Comparison of ENCODE assay signal across 1 cellular context in the genomic region with DNA sequence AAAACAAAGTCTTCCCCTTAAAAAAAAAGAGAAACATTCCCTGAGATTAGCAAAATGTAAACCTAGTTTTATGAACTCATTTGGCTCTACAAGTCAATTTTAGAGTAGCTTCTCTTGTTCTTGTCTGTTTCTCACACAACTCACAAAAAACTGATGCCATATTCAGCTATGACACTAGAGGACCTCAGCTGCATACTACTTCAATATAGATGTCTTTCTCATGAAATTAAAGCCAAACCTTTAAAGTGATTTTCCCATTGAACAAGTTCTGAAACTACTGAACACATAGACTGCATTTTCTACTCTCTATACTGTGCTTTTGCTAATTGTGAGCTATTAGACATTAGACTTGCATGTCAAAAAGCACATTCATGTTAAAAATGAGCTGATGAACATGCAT.
TF ChIP-seq lines count a peak whose summit lies in the region.

No MANE protein-coding gene starts in this region.

TF ChIP-seq in HepG2, 621 proteins besides CTCF, POLR2A, EP300 and RAD21 (continues in another document):
- TF ChIP-seq HMG20A (CRISPR knock-in tag; IDR thresholded peaks at IDR 0.05; ENCODE audit: borderline replicate concordance) (no peak), KDM5A (IDR thresholded peaks at IDR 0.05; ENCODE audit: borderline replicate concordance, low read length) (no peak), FOXA3 (CRISPR knock-in tag; IDR thresholded peaks at IDR 0.05) (peak; percentile 27; the same call in 1 of the 2 replicates), HDAC1 (CRISPR knock-in tag; IDR thresholded peaks at IDR 0.05) (no peak), ZNF160 (CRISPR knock-in tag; IDR thresholded peaks at IDR 0.05) (no peak), PRPF4 (IDR thresholded peaks at IDR 0.05; ENCODE audit: low read depth, low read length, poor library complexity, severe bottlenecking) (no peak), SRSF9 (IDR thresholded peaks at IDR 0.05; ENCODE audit: borderline replicate concordance, insufficient read depth, low read depth, low read length, poor library complexity, severe bottlenecking) (no peak), FOXO1 (CRISPR knock-in tag; IDR thresholded peaks at IDR 0.05) (no peak), SMAD3 (CRISPR knock-in tag; IDR thresholded peaks at IDR 0.05) (peak; percentile 53; the same call in 1 of the 2 replicates), ARHGAP35 (CRISPR knock-in tag; IDR thresholded peaks at IDR 0.05; ENCODE audit: borderline replicate concordance) (no peak), BCL6 (CRISPR knock-in tag; IDR thresholded peaks at IDR 0.05) (0 out of 2 replicates have a peak, but pooled peaks have one; percentile 33), NCOA5 (CRISPR knock-in tag; IDR thresholded peaks at IDR 0.05) (no peak), KAT8 (CRISPR knock-in tag; IDR thresholded peaks at IDR 0.05) (peak; percentile 44; the same call in 1 of the 2 replicates), ZNF234 (CRISPR knock-in tag; conservative IDR thresholded peaks at IDR 0.05) (no peak), ZNF790 (CRISPR knock-in tag; IDR thresholded peaks at IDR 0.05; ENCODE audit: borderline replicate concordance) (no peak), ZNF335 (CRISPR knock-in tag; IDR thresholded peaks at IDR 0.05) (peak; percentile 82), KLF16 (CRISPR knock-in tag; IDR thresholded peaks at IDR 0.05) (peak in 1 of 2 experiments; percentile 44; a peak in 1 of 4 replicates), ZNF615 (CRISPR knock-in tag; IDR thresholded peaks at IDR 0.05; ENCODE audit: borderline replicate concordance) (no peak), ZNF709 (CRISPR knock-in tag; IDR thresholded peaks at IDR 0.05) (no peak), SOX5 (CRISPR knock-in tag; IDR thresholded peaks at IDR 0.05; ENCODE audit: borderline replicate concordance) (0 out of 2 replicates have a peak, but pooled peaks have one; percentile 12), ZSCAN21 (CRISPR knock-in tag; IDR thresholded peaks at IDR 0.05; ENCODE audit: borderline replicate concordance) (no peak), RBM39 (IDR thresholded peaks at IDR 0.05; ENCODE audit: low read depth, low read length, poor library complexity, severe bottlenecking) (no peak), CHD4 (IDR thresholded peaks at IDR 0.05; ENCODE audit: borderline replicate concordance, low read length) (no peak), STAG1 (CRISPR knock-in tag; IDR thresholded peaks at IDR 0.05) (peak; percentile 84), MBD4 (IDR thresholded peaks at IDR 0.05; ENCODE audit: borderline replicate concordance, low read length) (no peak), THAP11 (CRISPR knock-in tag; IDR thresholded peaks at IDR 0.05) (peak; percentile 16; the same call in 1 of the 2 replicates), HNRNPL (IDR thresholded peaks at IDR 0.05; ENCODE audit: low read depth, low read length) (no peak), ZNF839 (CRISPR knock-in tag; IDR thresholded peaks at IDR 0.05; ENCODE audit: borderline replicate concordance) (no peak), KDM3A (CRISPR knock-in tag; IDR thresholded peaks at IDR 0.05; ENCODE audit: low read depth) (0 out of 2 replicates have a peak, but pooled peaks have one; percentile 31), ZKSCAN8 (CRISPR knock-in tag; IDR thresholded peaks at IDR 0.05; ENCODE audit: borderline replicate concordance) (peak; percentile 45; the same call in 1 of the 2 replicates), ZNF569 (CRISPR knock-in tag; IDR thresholded peaks at IDR 0.05; ENCODE audit: borderline replicate concordance) (no peak), KAT7 (CRISPR knock-in tag; IDR thresholded peaks at IDR 0.05; ENCODE audit: borderline replicate concordance) (peak; percentile 68; the same call in 1 of the 2 replicates), ZNF607 (CRISPR knock-in tag; IDR thresholded peaks at IDR 0.05; ENCODE audit: borderline replicate concordance) (no peak), CREB1 (IDR thresholded peaks at IDR 0.05) (no peak), CREB1 (CRISPR knock-in tag; IDR thresholded peaks at IDR 0.05) (peak; percentile 31; the same call in 1 of the 2 replicates), MEIS2 (CRISPR knock-in tag; IDR thresholded peaks at IDR 0.05) (no peak), GATAD1 (CRISPR knock-in tag; IDR thresholded peaks at IDR 0.05) (0 out of 2 replicates have a peak, but pooled peaks have one; percentile 15), ZNF124 (CRISPR knock-in tag; IDR thresholded peaks at IDR 0.05) (no peak), SMC3 (IDR thresholded peaks at IDR 0.05; ENCODE audit: low read length) (peak; percentile 83), MXI1 (IDR thresholded peaks at IDR 0.05; ENCODE audit: borderline replicate concordance, low read depth, low read length) (no peak; the same call in 2 of the 3 replicates), ZFAT (CRISPR knock-in tag; conservative IDR thresholded peaks at IDR 0.05) (no peak), GFI1 (CRISPR knock-in tag; IDR thresholded peaks at IDR 0.05; ENCODE audit: borderline replicate concordance) (no peak), ZNF605 (CRISPR knock-in tag; IDR thresholded peaks at IDR 0.05) (no peak), ZKSCAN1 (IDR thresholded peaks at IDR 0.05; ENCODE audit: low read length) (no peak), NBN (conservative IDR thresholded peaks at IDR 0.05) (no peak), ZBTB42 (CRISPR knock-in tag; IDR thresholded peaks at IDR 0.05) (no peak), ZNF441 (CRISPR knock-in tag; IDR thresholded peaks at IDR 0.05; ENCODE audit: borderline replicate concordance) (no peak), NPAS2 (CRISPR knock-in tag; IDR thresholded peaks at IDR 0.05; ENCODE audit: borderline replicate concordance) (no peak), GATAD2A (CRISPR knock-in tag; IDR thresholded peaks at IDR 0.05) (peak; percentile 48; the same call in 1 of the 2 replicates), FOXK1 (CRISPR knock-in tag; IDR thresholded peaks at IDR 0.05; ENCODE audit: borderline replicate concordance, low read depth) (no peak), ZNF430 (CRISPR knock-in tag; IDR thresholded peaks at IDR 0.05) (no peak), ZNF343 (CRISPR knock-in tag; IDR thresholded peaks at IDR 0.05) (no peak), THYN1 (CRISPR knock-in tag; IDR thresholded peaks at IDR 0.05; ENCODE audit: borderline replicate concordance, low read depth) (no peak), ATF1 (CRISPR knock-in tag; IDR thresholded peaks at IDR 0.05) (no peak)
- TF ChIP-seq, protein P1, sequence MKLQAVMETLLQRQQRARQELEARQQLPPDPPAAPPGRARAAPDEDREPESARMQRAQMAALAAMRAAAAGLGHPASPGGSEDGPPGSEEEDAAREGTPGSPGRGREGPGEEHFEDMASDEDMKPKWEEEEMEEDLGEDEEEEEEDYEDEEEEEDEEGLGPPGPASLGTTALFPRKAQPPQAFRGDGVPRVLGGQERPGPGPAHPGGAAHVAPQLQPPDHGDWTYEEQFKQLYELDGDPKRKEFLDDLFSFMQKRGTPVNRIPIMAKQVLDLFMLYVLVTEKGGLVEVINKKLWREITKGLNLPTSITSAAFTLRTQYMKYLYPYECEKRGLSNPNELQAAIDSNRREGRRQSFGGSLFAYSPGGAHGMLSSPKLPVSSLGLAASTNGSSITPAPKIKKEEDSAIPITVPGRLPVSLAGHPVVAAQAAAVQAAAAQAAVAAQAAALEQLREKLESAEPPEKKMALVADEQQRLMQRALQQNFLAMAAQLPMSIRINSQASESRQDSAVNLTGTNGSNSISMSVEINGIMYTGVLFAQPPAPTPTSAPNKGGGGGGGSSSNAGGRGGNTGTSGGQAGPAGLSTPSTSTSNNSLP (IDR thresholded peaks at IDR 0.05; ENCODE audit: low read depth, low read length): peak; percentile 53; the same call in 1 of the 2 replicates
- TF ChIP-seq, protein P2, sequence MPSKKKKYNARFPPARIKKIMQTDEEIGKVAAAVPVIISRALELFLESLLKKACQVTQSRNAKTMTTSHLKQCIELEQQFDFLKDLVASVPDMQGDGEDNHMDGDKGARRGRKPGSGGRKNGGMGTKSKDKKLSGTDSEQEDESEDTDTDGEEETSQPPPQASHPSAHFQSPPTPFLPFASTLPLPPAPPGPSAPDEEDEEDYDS (CRISPR knock-in tag; IDR thresholded peaks at IDR 0.05): 0 out of 2 replicates have a peak, but pooled peaks have one; percentile 33
- TF ChIP-seq, protein P3, sequence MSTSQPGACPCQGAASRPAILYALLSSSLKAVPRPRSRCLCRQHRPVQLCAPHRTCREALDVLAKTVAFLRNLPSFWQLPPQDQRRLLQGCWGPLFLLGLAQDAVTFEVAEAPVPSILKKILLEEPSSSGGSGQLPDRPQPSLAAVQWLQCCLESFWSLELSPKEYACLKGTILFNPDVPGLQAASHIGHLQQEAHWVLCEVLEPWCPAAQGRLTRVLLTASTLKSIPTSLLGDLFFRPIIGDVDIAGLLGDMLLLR (CRISPR knock-in tag; IDR thresholded peaks at IDR 0.05): no peak
- TF ChIP-seq, protein P4, sequence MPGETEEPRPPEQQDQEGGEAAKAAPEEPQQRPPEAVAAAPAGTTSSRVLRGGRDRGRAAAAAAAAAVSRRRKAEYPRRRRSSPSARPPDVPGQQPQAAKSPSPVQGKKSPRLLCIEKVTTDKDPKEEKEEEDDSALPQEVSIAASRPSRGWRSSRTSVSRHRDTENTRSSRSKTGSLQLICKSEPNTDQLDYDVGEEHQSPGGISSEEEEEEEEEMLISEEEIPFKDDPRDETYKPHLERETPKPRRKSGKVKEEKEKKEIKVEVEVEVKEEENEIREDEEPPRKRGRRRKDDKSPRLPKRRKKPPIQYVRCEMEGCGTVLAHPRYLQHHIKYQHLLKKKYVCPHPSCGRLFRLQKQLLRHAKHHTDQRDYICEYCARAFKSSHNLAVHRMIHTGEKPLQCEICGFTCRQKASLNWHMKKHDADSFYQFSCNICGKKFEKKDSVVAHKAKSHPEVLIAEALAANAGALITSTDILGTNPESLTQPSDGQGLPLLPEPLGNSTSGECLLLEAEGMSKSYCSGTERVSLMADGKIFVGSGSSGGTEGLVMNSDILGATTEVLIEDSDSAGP (CRISPR knock-in tag; IDR thresholded peaks at IDR 0.05; ENCODE audit: borderline replicate concordance): no peak
- TF ChIP-seq, protein P5, sequence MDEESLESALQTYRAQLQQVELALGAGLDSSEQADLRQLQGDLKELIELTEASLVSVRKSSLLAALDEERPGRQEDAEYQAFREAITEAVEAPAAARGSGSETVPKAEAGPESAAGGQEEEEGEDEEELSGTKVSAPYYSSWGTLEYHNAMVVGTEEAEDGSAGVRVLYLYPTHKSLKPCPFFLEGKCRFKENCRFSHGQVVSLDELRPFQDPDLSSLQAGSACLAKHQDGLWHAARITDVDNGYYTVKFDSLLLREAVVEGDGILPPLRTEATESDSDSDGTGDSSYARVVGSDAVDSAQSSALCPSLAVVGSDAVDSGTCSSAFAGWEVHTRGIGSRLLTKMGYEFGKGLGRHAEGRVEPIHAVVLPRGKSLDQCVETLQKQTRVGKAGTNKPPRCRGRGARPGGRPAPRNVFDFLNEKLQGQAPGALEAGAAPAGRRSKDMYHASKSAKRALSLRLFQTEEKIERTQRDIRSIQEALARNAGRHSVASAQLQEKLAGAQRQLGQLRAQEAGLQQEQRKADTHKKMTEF (CRISPR knock-in tag; IDR thresholded peaks at IDR 0.05): no peak
- TF ChIP-seq, protein P6, sequence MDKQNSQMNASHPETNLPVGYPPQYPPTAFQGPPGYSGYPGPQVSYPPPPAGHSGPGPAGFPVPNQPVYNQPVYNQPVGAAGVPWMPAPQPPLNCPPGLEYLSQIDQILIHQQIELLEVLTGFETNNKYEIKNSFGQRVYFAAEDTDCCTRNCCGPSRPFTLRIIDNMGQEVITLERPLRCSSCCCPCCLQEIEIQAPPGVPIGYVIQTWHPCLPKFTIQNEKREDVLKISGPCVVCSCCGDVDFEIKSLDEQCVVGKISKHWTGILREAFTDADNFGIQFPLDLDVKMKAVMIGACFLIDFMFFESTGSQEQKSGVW (CRISPR knock-in tag; IDR thresholded peaks at IDR 0.05; ENCODE audit: borderline replicate concordance): no peak
- TF ChIP-seq, protein P7, sequence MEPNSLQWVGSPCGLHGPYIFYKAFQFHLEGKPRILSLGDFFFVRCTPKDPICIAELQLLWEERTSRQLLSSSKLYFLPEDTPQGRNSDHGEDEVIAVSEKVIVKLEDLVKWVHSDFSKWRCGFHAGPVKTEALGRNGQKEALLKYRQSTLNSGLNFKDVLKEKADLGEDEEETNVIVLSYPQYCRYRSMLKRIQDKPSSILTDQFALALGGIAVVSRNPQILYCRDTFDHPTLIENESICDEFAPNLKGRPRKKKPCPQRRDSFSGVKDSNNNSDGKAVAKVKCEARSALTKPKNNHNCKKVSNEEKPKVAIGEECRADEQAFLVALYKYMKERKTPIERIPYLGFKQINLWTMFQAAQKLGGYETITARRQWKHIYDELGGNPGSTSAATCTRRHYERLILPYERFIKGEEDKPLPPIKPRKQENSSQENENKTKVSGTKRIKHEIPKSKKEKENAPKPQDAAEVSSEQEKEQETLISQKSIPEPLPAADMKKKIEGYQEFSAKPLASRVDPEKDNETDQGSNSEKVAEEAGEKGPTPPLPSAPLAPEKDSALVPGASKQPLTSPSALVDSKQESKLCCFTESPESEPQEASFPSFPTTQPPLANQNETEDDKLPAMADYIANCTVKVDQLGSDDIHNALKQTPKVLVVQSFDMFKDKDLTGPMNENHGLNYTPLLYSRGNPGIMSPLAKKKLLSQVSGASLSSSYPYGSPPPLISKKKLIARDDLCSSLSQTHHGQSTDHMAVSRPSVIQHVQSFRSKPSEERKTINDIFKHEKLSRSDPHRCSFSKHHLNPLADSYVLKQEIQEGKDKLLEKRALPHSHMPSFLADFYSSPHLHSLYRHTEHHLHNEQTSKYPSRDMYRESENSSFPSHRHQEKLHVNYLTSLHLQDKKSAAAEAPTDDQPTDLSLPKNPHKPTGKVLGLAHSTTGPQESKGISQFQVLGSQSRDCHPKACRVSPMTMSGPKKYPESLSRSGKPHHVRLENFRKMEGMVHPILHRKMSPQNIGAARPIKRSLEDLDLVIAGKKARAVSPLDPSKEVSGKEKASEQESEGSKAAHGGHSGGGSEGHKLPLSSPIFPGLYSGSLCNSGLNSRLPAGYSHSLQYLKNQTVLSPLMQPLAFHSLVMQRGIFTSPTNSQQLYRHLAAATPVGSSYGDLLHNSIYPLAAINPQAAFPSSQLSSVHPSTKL (CRISPR knock-in tag; IDR thresholded peaks at IDR 0.05): peak; percentile 68
- TF ChIP-seq, protein P8, sequence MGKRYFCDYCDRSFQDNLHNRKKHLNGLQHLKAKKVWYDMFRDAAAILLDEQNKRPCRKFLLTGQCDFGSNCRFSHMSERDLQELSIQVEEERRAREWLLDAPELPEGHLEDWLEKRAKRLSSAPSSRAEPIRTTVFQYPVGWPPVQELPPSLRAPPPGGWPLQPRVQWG (CRISPR knock-in tag; IDR thresholded peaks at IDR 0.05; ENCODE audit: borderline replicate concordance, low read depth): no peak
- TF ChIP-seq, protein P9, sequence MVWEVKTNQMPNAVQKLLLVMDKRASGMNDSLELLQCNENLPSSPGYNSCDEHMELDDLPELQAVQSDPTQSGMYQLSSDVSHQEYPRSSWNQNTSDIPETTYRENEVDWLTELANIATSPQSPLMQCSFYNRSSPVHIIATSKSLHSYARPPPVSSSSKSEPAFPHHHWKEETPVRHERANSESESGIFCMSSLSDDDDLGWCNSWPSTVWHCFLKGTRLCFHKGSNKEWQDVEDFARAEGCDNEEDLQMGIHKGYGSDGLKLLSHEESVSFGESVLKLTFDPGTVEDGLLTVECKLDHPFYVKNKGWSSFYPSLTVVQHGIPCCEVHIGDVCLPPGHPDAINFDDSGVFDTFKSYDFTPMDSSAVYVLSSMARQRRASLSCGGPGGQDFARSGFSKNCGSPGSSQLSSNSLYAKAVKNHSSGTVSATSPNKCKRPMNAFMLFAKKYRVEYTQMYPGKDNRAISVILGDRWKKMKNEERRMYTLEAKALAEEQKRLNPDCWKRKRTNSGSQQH (CRISPR knock-in tag; IDR thresholded peaks at IDR 0.05; ENCODE audit: low read depth): no peak
